Comparison of ENCODE assay signal across 24 cellular contexts in the genomic region with DNA sequence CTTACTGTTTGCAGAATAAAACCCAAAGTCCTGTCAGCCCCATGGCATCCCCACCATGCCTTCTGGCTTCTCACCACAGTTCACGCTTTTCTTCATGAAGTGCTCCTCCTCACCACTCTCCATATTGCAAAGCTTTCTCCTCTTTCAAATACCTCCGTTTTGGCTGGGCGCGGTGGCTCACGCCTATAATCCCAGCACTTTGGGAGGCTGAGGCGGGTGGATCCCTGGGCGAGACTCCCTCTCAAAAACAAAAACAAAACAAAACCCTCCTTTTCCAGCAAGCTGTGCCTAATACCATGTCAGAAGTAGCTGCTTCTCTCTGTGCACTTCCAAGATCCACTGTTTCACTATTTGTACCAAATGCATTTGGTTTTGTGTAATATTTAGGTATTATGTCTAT. TPM values are rescaled to one million over a fixed set of nuclear protein-coding genes. Genes with fewer than 3 reads are reported as not detected.
DNase-seq lines count a peak whose midpoint lies in the region; ATAC-seq and TF ChIP-seq lines count a peak whose summit lies in the region.
"Had no signal": no experiment of that assay in that cellular context is flagged by ENCODE, and none has a peak within 500 bp of the region (broad histone marks: within the 10 kb centered on the region; RNA-seq: fewer than 3 reads in every experiment).

No MANE protein-coding gene starts in this region.

- no peak for ATAC-seq in HG03095 (IDR thresholded peaks at IDR 0.05; ENCODE audit: unreplicated experiment)
- no peak for ATAC-seq in GM19397 (IDR thresholded peaks at IDR 0.05; ENCODE audit: unreplicated experiment)
- ATAC-seq: GM12878 had no signal

- no peak for TF ChIP-seq CTCF in HEK293 (tag by site-specific recombination; IDR thresholded peaks at IDR 0.05)
- TF ChIP-seq CTCF in sigmoid colon (IDR thresholded peaks at IDR 0.05) = no peak
- TF ChIP-seq CTCF in tibial artery (IDR thresholded peaks at IDR 0.05) = no peak

- CTCF ChIA-PET in HEK293 (lab: Yijun Ruan, JAX) = interaction anchor here (1.0 kb wide), 1 partner anchor 518 kb away, joined by 5 read pairs; no protein-coding TSS in a partner anchor

- intact Hi-C loops in sigmoid colon (cut with DNase I) (no loop called here), tibial artery (cut with DNase I; ENCODE audit: low total_unique reads) (no loop called here)

- peaks cover 0 to 6% of the 10 kb centered on the region in 2 experiments; a peak in 1 of 3 replicates for H3K36me3 ChIP-seq in HEK293 (ENCODE audit: control insufficient read depth in 2 of 2, insufficient read depth in 1 of 2, low read length in 2 of 2)
- H3K36me3 ChIP-seq in sigmoid colon = peaks cover 0 to 10% (median 0%) of the 10 kb centered on the region in 4 donors
- peaks cover 0 to 19% (median 8%) of the 10 kb centered on the region in 3 donors for H3K36me3 ChIP-seq in tibial artery
- H3K36me3 ChIP-seq: BE2C, BLaER1 had no signal

- H3K4me1 ChIP-seq in HEK293 (ENCODE audit: control insufficient read depth, insufficient read depth, low read length) = no peaks in the 10 kb centered on the region
- H3K4me1 ChIP-seq in sigmoid colon = peaks cover 0 to 5% (median 3%) of the 10 kb centered on the region in 4 donors
- H3K4me1 ChIP-seq in tibial artery = peaks cover 0 to 4% (median 2%) of the 10 kb centered on the region in 4 donors
- H3K4me1 ChIP-seq: BE2C, BLaER1 had no signal

- WGBS in sigmoid colon, 2 donors = 84 to 86% methylated on average over 7 of the region's 7 CpGs

- TF ChIP-seq POLR2A in sigmoid colon (IDR thresholded peaks at IDR 0.05) = no peak

- H3K9me3 ChIP-seq in HEK293 (ENCODE audit: control insufficient read depth, insufficient read depth, low read depth, low read length) = no peaks in the 10 kb centered on the region
- no peaks in the 10 kb centered on the region for H3K9me3 ChIP-seq in sigmoid colon
- no peaks in the 10 kb centered on the region for H3K9me3 ChIP-seq in tibial artery
- H3K9me3 ChIP-seq: BE2C, BLaER1 had no signal

- H3K4me3 ChIP-seq in HEK293 (ENCODE audit: low read depth, low read length) = no peak overlapping the region
- no peak overlapping the region for H3K4me3 ChIP-seq in sigmoid colon
- H3K4me3 ChIP-seq in tibial artery = no peak overlapping the region
- H3K4me3 ChIP-seq: BLaER1, GM12878 had no signal

- H3K27ac ChIP-seq in HEK293 (ENCODE audit: extremely low read depth, low read depth, low read length) = no peak overlapping the region
- H3K27ac ChIP-seq in sigmoid colon = no peak overlapping the region
- no peak overlapping the region for H3K27ac ChIP-seq in tibial artery
- H3K27ac ChIP-seq: BLaER1 had no signal

- H3K27me3 ChIP-seq in sigmoid colon = no peaks in the 10 kb centered on the region
- H3K27me3 ChIP-seq in tibial artery = no peaks in the 10 kb centered on the region
- H3K27me3 ChIP-seq: BE2C had no signal

- POLR2A ChIA-PET in HEK293 (lab: Yijun Ruan, JAX) = interaction anchor here (0.6 to 1.0 kb wide), 2 partner anchors 23 to 84 kb away, joined by 3 to 4 read pairs; no protein-coding TSS in a partner anchor

- no peak for TF ChIP-seq EP300 in sigmoid colon (IDR thresholded peaks at IDR 0.05)

- DNase-seq in mesenteric fat pad (ENCODE audit: low spot score) (peak; percentile 43), sigmoid colon (peak; percentile 15), tibial artery (no peak)
- DNase-seq: 8988T; ACHN; BE2C; C1 segment of cervical spinal cord; CD4-positive, alpha-beta memory T cell; CD4-positive, CD25-positive, alpha-beta regulatory T cell; CD8-positive, alpha-beta memory T cell; COR-L47; DMS 273 treated with DMSO at 0.1 percent for 48 hours; DMS153; DMS53; DMS79; DND-41; EL; GDM1 had no signal

TF ChIP-seq in HEK293, 187 proteins besides CTCF, POLR2A, EP300 and RAD21 (continues in another document):
- TF ChIP-seq ZNF248 (tag by site-specific recombination; IDR thresholded peaks at IDR 0.05) (no peak), ZNF16 (tag by site-specific recombination; IDR thresholded peaks at IDR 0.05; ENCODE audit: low read depth) (no peak), ZNF571 (tag by site-specific recombination; IDR thresholded peaks at IDR 0.05) (no peak), GLI2 (tag by site-specific recombination; IDR thresholded peaks at IDR 0.05; ENCODE audit: borderline replicate concordance, low read depth) (no peak), ZBTB20 (tag by site-specific recombination; IDR thresholded peaks at IDR 0.05) (no peak), ZBTB44 (tag by site-specific recombination; IDR thresholded peaks at IDR 0.05) (no peak), ZNF548 (tag by site-specific recombination; IDR thresholded peaks at IDR 0.05) (no peak), ZNF19 (tag by site-specific recombination; IDR thresholded peaks at IDR 0.05; ENCODE audit: low read depth) (no peak), ZBTB1 (tag by site-specific recombination; IDR thresholded peaks at IDR 0.05) (no peak), WT1 (tag by site-specific recombination; IDR thresholded peaks at IDR 0.05) (0 out of 2 replicates have a peak, but pooled peaks have one; percentile 18), KLF1 (tag by site-specific recombination; IDR thresholded peaks at IDR 0.05) (peak; percentile 91), ZNF146 (tag by site-specific recombination; IDR thresholded peaks at IDR 0.05) (no peak)
- TF ChIP-seq, protein P1, sequence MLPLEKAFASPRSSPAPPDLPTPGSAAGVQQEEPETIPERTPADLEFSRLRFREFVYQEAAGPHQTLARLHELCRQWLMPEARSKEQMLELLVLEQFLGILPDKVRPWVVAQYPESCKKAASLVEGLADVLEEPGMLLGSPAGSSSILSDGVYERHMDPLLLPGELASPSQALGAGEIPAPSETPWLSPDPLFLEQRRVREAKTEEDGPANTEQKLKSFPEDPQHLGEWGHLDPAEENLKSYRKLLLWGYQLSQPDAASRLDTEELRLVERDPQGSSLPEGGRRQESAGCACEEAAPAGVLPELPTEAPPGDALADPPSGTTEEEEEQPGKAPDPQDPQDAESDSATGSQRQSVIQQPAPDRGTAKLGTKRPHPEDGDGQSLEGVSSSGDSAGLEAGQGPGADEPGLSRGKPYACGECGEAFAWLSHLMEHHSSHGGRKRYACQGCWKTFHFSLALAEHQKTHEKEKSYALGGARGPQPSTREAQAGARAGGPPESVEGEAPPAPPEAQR (tag by site-specific recombination; IDR thresholded peaks at IDR 0.05) = no peak
- TF ChIP-seq, protein P2, sequence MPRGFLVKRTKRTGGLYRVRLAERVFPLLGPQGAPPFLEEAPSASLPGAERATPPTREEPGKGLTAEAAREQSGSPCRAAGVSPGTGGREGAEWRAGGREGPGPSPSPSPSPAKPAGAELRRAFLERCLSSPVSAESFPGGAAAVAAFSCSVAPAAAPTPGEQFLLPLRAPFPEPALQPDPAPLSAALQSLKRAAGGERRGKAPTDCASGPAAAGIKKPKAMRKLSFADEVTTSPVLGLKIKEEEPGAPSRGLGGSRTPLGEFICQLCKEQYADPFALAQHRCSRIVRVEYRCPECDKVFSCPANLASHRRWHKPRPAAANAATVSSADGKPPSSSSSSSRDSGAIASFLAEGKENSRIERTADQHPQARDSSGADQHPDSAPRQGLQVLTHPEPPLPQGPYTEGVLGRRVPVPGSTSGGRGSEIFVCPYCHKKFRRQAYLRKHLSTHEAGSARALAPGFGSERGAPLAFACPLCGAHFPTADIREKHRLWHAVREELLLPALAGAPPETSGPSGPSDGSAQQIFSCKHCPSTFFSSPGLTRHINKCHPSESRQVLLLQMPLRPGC (tag by site-specific recombination; IDR thresholded peaks at IDR 0.05) = no peak

RNA-seq across cellular contexts. Expression of gene BACE1, which starts 6.7 kb away (rescaled TPM):
- 25.5 TPM for total RNA-seq in mesenteric fat pad
- total RNA-seq in sigmoid colon = 10 to 100 TPM; 13.2 to 24.6 (median 16.0) TPM
- 1 to 10 TPM; 1.8 to 7.0 (median 3.6) TPM for polyA plus RNA-seq in sigmoid colon

RNA-seq across cellular contexts. Expression of gene BACE1-AS, which starts 18.2 kb away (rescaled TPM):
- 6.6 TPM for total RNA-seq in mesenteric fat pad
- total RNA-seq in sigmoid colon = 10 to 100 TPM in 1 of 4 donors, 1 to 10 TPM in 3; 5.6 to 11.6 (median 6.6) TPM
- polyA plus RNA-seq in sigmoid colon = 1 to 10 TPM in 2 of 3 donors, under 1 TPM in 1; 0.69 to 4.2 (median 3.8) TPM
- polyA plus RNA-seq: CD14-positive monocyte had no signal

RNA-seq across cellular contexts. Expression of gene CEP164, which starts 18.3 kb away (rescaled TPM):
- total RNA-seq in mesenteric fat pad = 19.2 TPM
- 10 to 100 TPM; 12.5 to 40.4 (median 20.4) TPM for total RNA-seq in sigmoid colon
- 10 to 100 TPM in 1 of 3 donors, 1 to 10 TPM in 2; 1.8 to 19.4 (median 4.9) TPM for polyA plus RNA-seq in sigmoid colon

Comparison
In these comparisons a context has a peak if more than half of its experiments do, and no peak if none do; other contexts are left out.
1. DNase-seq: peak in mesenteric fat pad (single experiment) and sigmoid colon (single experiment); none in tibial artery (0 of 2).